1 cellular context compared by ENCODE assay signal in genomic region chr1:101196668-101197067, GRCh38.
TF ChIP-seq lines count a peak whose summit lies in the region.

No MANE protein-coding gene starts in this region.

TF ChIP-seq in K562, 482 proteins besides CTCF, POLR2A, EP300 and RAD21 (continued from another document):
- TF ChIP-seq TSHZ1 (CRISPR knock-in tag; IDR thresholded peaks at IDR 0.05) (no peak), ZNF395 (CRISPR knock-in tag; IDR thresholded peaks at IDR 0.05) (no peak), TFE3 (CRISPR knock-in tag; IDR thresholded peaks at IDR 0.05) (peak; percentile 28; the same call in 1 of the 2 replicates), ZFP1 (CRISPR knock-in tag; IDR thresholded peaks at IDR 0.05) (no peak), E2F8 (IDR thresholded peaks at IDR 0.05; ENCODE audit: low read depth, partially characterized antibody) (no peak), MTA3 (IDR thresholded peaks at IDR 0.05; ENCODE audit: borderline replicate concordance) (no peak), KLF10 (CRISPR knock-in tag; IDR thresholded peaks at IDR 0.05) (no peak), PKNOX1 (IDR thresholded peaks at IDR 0.05) (peak; percentile 53; the same call in 1 of the 2 replicates)
